In genomic region chr17:83050651-83051422, GRCh38 we compare ENCODE assay signal across 2 cellular contexts.
TF ChIP-seq lines count a peak whose summit lies in the region.

No MANE protein-coding gene starts in this region.

TF ChIP-seq in SK-N-SH, 30 proteins besides CTCF, POLR2A, EP300 and RAD21 (continued from another document):
- TF ChIP-seq REST (IDR thresholded peaks at IDR 0.05; ENCODE audit: low read depth, low read length): no peak
- TF ChIP-seq PBX3 (IDR thresholded peaks at IDR 0.05): no peak
- no peak for TF ChIP-seq USF1 (IDR thresholded peaks at IDR 0.05; ENCODE audit: borderline replicate concordance, low read depth)
- TF ChIP-seq TCF12 (IDR thresholded peaks at IDR 0.05): no peak
- TF ChIP-seq FOXM1 (IDR thresholded peaks at IDR 0.05; ENCODE audit: low read depth): no peak
- no peak for TF ChIP-seq GABPA (IDR thresholded peaks at IDR 0.05; ENCODE audit: low read depth)
- TF ChIP-seq MXI1 (IDR thresholded peaks at IDR 0.05; ENCODE audit: low read depth, low read length): no peak
- TF ChIP-seq ZBTB33 (IDR thresholded peaks at IDR 0.05; ENCODE audit: borderline replicate concordance, low read depth): no peak
- no peak for TF ChIP-seq ELF1 (IDR thresholded peaks at IDR 0.05)
- TF ChIP-seq SIN3A (IDR thresholded peaks at IDR 0.05; ENCODE audit: borderline replicate concordance, low read depth, low read length): no peak

TF ChIP-seq in SK-N-SH treated with all-trans-retinoic acid at 6 μM for 48 hours, 23 proteins besides CTCF, POLR2A, EP300 and RAD21 (continued from another document):
- TF ChIP-seq TSHZ2 (CRISPR knock-in tag; IDR thresholded peaks at IDR 0.05) (no peak), ZNF8 (CRISPR knock-in tag; IDR thresholded peaks at IDR 0.05) (no peak), ZNF565 (CRISPR knock-in tag; conservative IDR thresholded peaks at IDR 0.05; ENCODE audit: low read depth) (no peak), GLIS3 (CRISPR knock-in tag; IDR thresholded peaks at IDR 0.05) (no peak), POU6F1 (CRISPR knock-in tag; IDR thresholded peaks at IDR 0.05; ENCODE audit: borderline replicate concordance, low read depth) (no peak), PATZ1 (CRISPR knock-in tag; IDR thresholded peaks at IDR 0.05; ENCODE audit: borderline replicate concordance) (no peak), ARNTL (CRISPR knock-in tag; IDR thresholded peaks at IDR 0.05; ENCODE audit: borderline replicate concordance, low read depth) (no peak), ZFP3 (CRISPR knock-in tag; IDR thresholded peaks at IDR 0.05) (no peak), ZNF70 (CRISPR knock-in tag; IDR thresholded peaks at IDR 0.05) (no peak)
